8 cellular contexts compared by ENCODE assay signal in genomic region chr7:129144095-129144833, GRCh38. TPM values are rescaled to one million over a fixed set of nuclear protein-coding genes. Genes with fewer than 3 reads are reported as not detected.
A peak's percentile ranks its signal among the peaks of the same experiment; 100 is the strongest.
DNase-seq lines count a peak whose midpoint lies in the region; ATAC-seq, FAIRE-seq and TF ChIP-seq lines count a peak whose summit lies in the region.

TSS of gene TSPAN33 (plus strand) at chr7:129144707. CDS start at chr7:129144981, 274 bp downstream.

- TF ChIP-seq RAD21 in K562 (CRISPR knock-in tag; conservative IDR thresholded peaks at IDR 0.05 in 1 of 2, IDR thresholded peaks at IDR 0.05 in 1 of 2): no peak

- in situ Hi-C loops in K562 (cut with MboI) (no loop called here), gastrocnemius medialis (cut with MboI; ENCODE audit: low sequenced_read_pairs in 4 of 4) (no loop called here)

- FAIRE-seq in GM12891 (lab: Jason Lieb, UNC) (no peak), K562 (lab: Jason Lieb, UNC) (no peak)

- TF ChIP-seq CTCF in K562 (IDR thresholded peaks at IDR 0.05 in 2 of 3, conservative IDR thresholded peaks at IDR 0.05 in 1 of 3; ENCODE audit: insufficient read depth in 2 of 3, low read depth in 1 of 3, low read length in 3 of 3) (no peak), gastrocnemius medialis (IDR thresholded peaks at IDR 0.05 in 4 of 5, conservative IDR thresholded peaks at IDR 0.05 in 1 of 5) (no peak)

- H3K79me2 ChIP-seq in K562 (ENCODE audit: control insufficient read depth, insufficient read depth, low read length): no peaks in the 10 kb centered on the region

- 0 out of 4 replicates have a peak within 1 kb of the TSS, but pooled peaks of 1 of the 2 experiments have one; percentile 6 for H3K9ac ChIP-seq in K562 (ENCODE audit: insufficient read depth in 1 of 2, low read depth in 2 of 2, low read length in 2 of 2)

- no peaks in the 10 kb centered on the region for H3K9me1 ChIP-seq in K562 (ENCODE audit: control insufficient read depth, insufficient read depth, low read length)

- H3K4me1 ChIP-seq in K562 (replicated peaks in 1 of 2; ENCODE audit: control insufficient read depth in 2 of 2, insufficient read depth in 2 of 2, low read length in 2 of 2) (peaks cover 0 to 12% of the 10 kb centered on the region in 2 experiments; a peak in 3 of 5 replicates), gastrocnemius medialis (peaks cover 7 to 13% of the 10 kb centered on the region in 2 donors)

- H3K27ac ChIP-seq in K562 (ENCODE audit: extremely low read depth, low read depth, low read length): no peak within 1 kb of the TSS
- no peak within 1 kb of the TSS for H3K27ac ChIP-seq in gastrocnemius medialis

- TF ChIP-seq POLR2A in GM12891 (IDR thresholded peaks at IDR 0.05; ENCODE audit: low read depth, low read length) (no peak; the same call in 1 of the 2 replicates), K562 (conservative IDR thresholded peaks at IDR 0.05) (no peak), gastrocnemius medialis (IDR thresholded peaks at IDR 0.05) (no peak)

- H3K36me3 ChIP-seq in K562 (ENCODE audit: control insufficient read depth, insufficient read depth, low read length): no peaks in the 10 kb centered on the region
- H3K36me3 ChIP-seq in gastrocnemius medialis: no peaks in the 10 kb centered on the region

- no peaks in the 10 kb centered on the region for H3K9me3 ChIP-seq in K562 (replicated peaks; ENCODE audit: control insufficient read depth, insufficient read depth, low read depth, low read length)
- no peaks in the 10 kb centered on the region for H3K9me3 ChIP-seq in gastrocnemius medialis

- CTCF ChIA-PET in K562 (lab: Yijun Ruan, JAX; ENCODE audit: low intra/inter-chr PET ratio): interaction anchor here (1.6 kb wide), 1 partner anchor 328 kb away, joined by 3 read pairs; no protein-coding TSS in a partner anchor

- H3K4me3 ChIP-seq in K562 (peak within 1 kb of the TSS; percentile 11; the same call in 1 of the 2 replicates), iPS-11a (ENCODE audit: low read depth, low read length) (peak within 1 kb of the TSS; percentile 69), gastrocnemius medialis (peak within 1 kb of the TSS; percentile 40 to 69 (median 60))

- peak; percentile 68 for ATAC-seq in HG02610 (IDR thresholded peaks at IDR 0.05; ENCODE audit: unreplicated experiment)
- ATAC-seq in K562: peak; percentile 91
- peak; percentile 92 to 95 for ATAC-seq in gastrocnemius medialis

- TF ChIP-seq EP300 in K562 (IDR thresholded peaks at IDR 0.05; ENCODE audit: low read length): no peak

- WGBS in K562 (ENCODE audit: insufficient coverage, low coverage, missing lambda C conversion rate): 16% methylated on average over 43 of the region's 43 CpGs

- intact Hi-C loops in K562 (cut with micrococcal nuclease): no loop called here
- intact Hi-C loops in gastrocnemius medialis (cut with DNase I; ENCODE audit: low total_unique reads): no loop called here

- H2AFZ ChIP-seq in K562 (ENCODE audit: low read depth, low read length): no peak within 1 kb of the TSS

- POLR2A ChIA-PET in K562 (lab: Yijun Ruan, JAX): interaction anchor here (0.6 to 1.2 kb wide), 2 partner anchors 155 to 196 kb away, joined by 3 read pairs; no protein-coding TSS in a partner anchor

- peak within 1 kb of the TSS; percentile 57 for H3K4me2 ChIP-seq in K562 (ENCODE audit: insufficient read depth, low read length)

- no TSS peak for BruUV-seq in K562 (replicated peaks; lab: Mats Ljungman, UMichigan)

- no peaks in the 10 kb centered on the region; the same call in 1 of the 2 replicates for H4K20me1 ChIP-seq in K562 (replicated peaks; ENCODE audit: control insufficient read depth, insufficient read depth, low read length)

- H3K27me3 ChIP-seq in K562 (ENCODE audit: control insufficient read depth in 2 of 2, insufficient read depth in 2 of 2, low read length in 2 of 2): peaks cover 61 to 72% of the 10 kb centered on the region in 2 experiments
- H3K27me3 ChIP-seq in gastrocnemius medialis: peaks cover 0 to 13% (median 7%) of the 10 kb centered on the region in 3 donors

- DNase-seq in GM12891 (ENCODE audit: insufficient read length, low spot score) (peak; percentile 82), NCI-H128 (lab: John Stamatoyannopoulos, UW; ENCODE audit: unreplicated experiment) (peak; percentile 48), T1000 (lab: John Stamatoyannopoulos, UW) (peak; percentile 35), K562 (ENCODE audit: extremely low read depth in 1 of 4, low spot score in 3 of 4) (peak; percentile 55 to 93 (median 90)), gastrocnemius medialis (peak; percentile 59 to 66), GF-D8 (lab: John Stamatoyannopoulos, UW) (no peak)

TF ChIP-seq in GM12891, 5 proteins besides CTCF, POLR2A, EP300 and RAD21:
- no peak for TF ChIP-seq POLR2AphosphoS5 (IDR thresholded peaks at IDR 0.05; ENCODE audit: low read depth, low read length)
- peak; percentile 88 for TF ChIP-seq POU2F2 (IDR thresholded peaks at IDR 0.05; ENCODE audit: low read depth, low read length)

TF ChIP-seq in K562, 482 proteins besides CTCF, POLR2A, EP300 and RAD21 (continues in another document):
- TF ChIP-seq TFAP4 (CRISPR knock-in tag; IDR thresholded peaks at IDR 0.05; ENCODE audit: borderline replicate concordance) (peak; percentile 42; the same call in 1 of the 2 replicates), CEBPG (CRISPR knock-in tag; IDR thresholded peaks at IDR 0.05) (no peak), CEBPG (tag; conservative IDR thresholded peaks at IDR 0.05 in 1 of 2, IDR thresholded peaks at IDR 0.05 in 1 of 2) (0 out of 4 replicates have a peak, but pooled peaks of 1 of the 2 experiments have one; percentile 11), EGR1 (conservative IDR thresholded peaks at IDR 0.05) (peak; percentile 62), BHLHE40 (IDR thresholded peaks at IDR 0.05; ENCODE audit: low read length) (no peak), ZNF347 (CRISPR knock-in tag; IDR thresholded peaks at IDR 0.05; ENCODE audit: low read depth) (no peak), ZNF165 (CRISPR knock-in tag; IDR thresholded peaks at IDR 0.05; ENCODE audit: borderline replicate concordance) (no peak), FOS (IDR thresholded peaks at IDR 0.05; ENCODE audit: extremely low read depth, insufficient read length) (peak; percentile 79), RBM25 (IDR thresholded peaks at IDR 0.05; ENCODE audit: low read depth, low read length, severe bottlenecking) (peak; percentile 82), HMG20B (CRISPR knock-in tag; IDR thresholded peaks at IDR 0.05) (no peak), NFYB (IDR thresholded peaks at IDR 0.05; ENCODE audit: extremely low read depth, insufficient read length) (peak; percentile 84), MBD2 (IDR thresholded peaks at IDR 0.05; ENCODE audit: borderline replicate concordance, low read depth) (0 out of 2 replicates have a peak, but pooled peaks have one; percentile 53), PKNOX1 (IDR thresholded peaks at IDR 0.05) (peak; percentile 84), ERF (CRISPR knock-in tag; IDR thresholded peaks at IDR 0.05) (0 out of 2 replicates have a peak, but pooled peaks have one; percentile 34), ZNF696 (CRISPR knock-in tag; conservative IDR thresholded peaks at IDR 0.05) (no peak), SP2 (IDR thresholded peaks at IDR 0.05; ENCODE audit: extremely low read depth, low read depth, low read length, poor library complexity, severe bottlenecking) (peak; percentile 48), FOXJ2 (tag; IDR thresholded peaks at IDR 0.05) (no peak)

RNA-seq across cellular contexts. Expression of gene TSPAN33, which starts in this region (rescaled TPM):
- 224 TPM for polyA plus RNA-seq in GM12891 (2012; ENCODE audit: low read depth, missing spikeins)
- 1.5 and 3.2 TPM in 2 replicates for total RNA-seq in K562 (2011; cell fraction: chromatin; rRNA removed; ENCODE audit: low replicate concordance)
- 1.3 and 3.2 TPM in 2 replicates for total RNA-seq in K562 (2011; cell fraction: nucleolus; rRNA removed)
- 2.9 and 3.9 TPM in 2 replicates for total RNA-seq in K562 (2011; cell fraction: nucleoplasm; rRNA removed)
- total RNA-seq in K562 (2014; rRNA removed) (0.20 and 0.23 TPM in 2 replicates), K562 (2014; rRNA removed; fragmentation: Illumina TruSeq; extraction: Trizol) (0.19 and 0.25 TPM in 2 replicates), K562 (2015; rRNA removed; fragmentation: Illumina TruSeq; extraction: Trizol) (not detected in 2 replicates), K562 (2021) (0.27 and 0.76 TPM in 2 replicates), gastrocnemius medialis (1 to 10 TPM; 5.6 to 9.1 (median 7.8) TPM)
- polyA plus RNA-seq in K562 (2011; rRNA removed) (1.2 and 1.5 TPM in 2 replicates), K562 (2014; fragmentation: Illumina TruSeq; extraction: Trizol) (0.21 and 0.42 TPM in 2 replicates), K562 (2014; fragmentation: Nextera tagmentation; extraction: Ambion mirVana) (under 1 TPM in 1 of 2 experiments, not detected in 1; 0.03 TPM), K562 (2014; rRNA removed) (0.19 TPM in 1 of 2 replicates, not detected in the other)
- polyA plus RNA-seq in K562 (2011; cell fraction: cytosol; rRNA removed): 1.6 and 1.7 TPM in 2 replicates
- 1.3 and 1.6 TPM in 2 replicates for polyA plus RNA-seq in K562 (2011; cell fraction: nucleus; rRNA removed)
- polyA plus RNA-seq in K562 (2012): 0.16 and 0.30 TPM in 2 replicates
- polyA minus RNA-seq in K562 (2011; rRNA and poly(A)+ RNA removed): 1.1 and 1.6 TPM in 2 replicates
- polyA minus RNA-seq in K562 (2011; cell fraction: cytosol; rRNA and poly(A)+ RNA removed): 1.2 and 1.3 TPM in 2 replicates
- 0.54 and 1.2 TPM in 2 replicates for polyA minus RNA-seq in K562 (2011; cell fraction: nucleus; rRNA and poly(A)+ RNA removed)

Comparison
In these comparisons a context has a peak if more than half of its experiments do, and no peak if none do; other contexts are left out.
1. H3K4me3 ChIP-seq: peak in every context shown above with its lines; median percentile 69 in iPS-11a; 60 in gastrocnemius medialis; 11 in K562.